Comparison of ENCODE assay signal across 23 cellular contexts in genomic region chr2:145769053-145769716, GRCh38.
DNase-seq lines count a peak whose midpoint lies in the region; ATAC-seq, FAIRE-seq and TF ChIP-seq lines count a peak whose summit lies in the region.
"Had no signal": no experiment of that assay in that cellular context is flagged by ENCODE, and none has a peak within 500 bp of the region (broad histone marks: within the 10 kb centered on the region; RNA-seq: fewer than 3 reads in every experiment).

No MANE protein-coding gene starts in this region.

- TF ChIP-seq POLR2A in GM12892 (IDR thresholded peaks at IDR 0.05; ENCODE audit: low read depth, low read length): no peak

- intact Hi-C loops in Right ventricle myocardium inferior (cut with DNase I): no loop called here
- intact Hi-C loops in cardiac septum (cut with DNase I): no loop called here

- no peak for DNase-seq in Right ventricle myocardium inferior (ENCODE audit: missing footprints)
- no peak for DNase-seq in cardiac septum (ENCODE audit: low spot score)
- DNase-seq in NCI-H2081 treated with DMSO at 0.1 percent for 48 hours (lab: John Stamatoyannopoulos, UW): peak; percentile 11
- peak; percentile 15 for DNase-seq in NCI-H82 treated with DMSO at 0.1 percent for 48 hours (lab: John Stamatoyannopoulos, UW; ENCODE audit: unreplicated experiment)
- DNase-seq in retina: peak; percentile 30
- no peak for DNase-seq in inferior parietal cortex (ENCODE audit: extremely low spot score)
- no peak for DNase-seq in GM12892 (ENCODE audit: insufficient read length)
- no peak for DNase-seq in activated effector memory CD4-positive, alpha-beta T cell treated with anti-CD3 and anti-CD28 coated beads, Interleukin-2, amount 50 U/mL, for 16 hours
- DNase-seq: activated CD4-positive, alpha-beta T cell treated with anti-CD3 and anti-CD28 coated beads for 4 hours; activated CD8-positive, alpha-beta memory T cell treated with anti-CD3 and anti-CD28 coated beads for 24 hours; activated effector memory CD4-positive, alpha-beta T cell treated with Interleukin-2 at 50 U/mL for 16 hours; activated naive CD8-positive, alpha-beta T cell treated with anti-CD3 and anti-CD28 coated beads for 36 hours; aorta; CD4-positive, alpha-beta memory T cell; DMS79 treated with DMSO at 0.1 percent for 48 hours; effector memory CD8-positive, alpha-beta T cell; foreskin keratinocyte; heart left ventricle; Karpas-422; NCI-H2029 treated with DMSO at 0.1 percent for 48 hours; pancreas had no signal

- no peak for FAIRE-seq in GM12892 (lab: Jason Lieb, UNC)
- FAIRE-seq: GM18507, pancreas had no signal

- peak; percentile 67 for ATAC-seq in Right ventricle myocardium inferior
- ATAC-seq: effector memory CD8-positive, alpha-beta T cell; foreskin keratinocyte; HCT116; pancreas had no signal

Comparison
In these comparisons a context has a peak if more than half of its experiments do, and no peak if none do; other contexts are left out.
1. DNase-seq: peak in NCI-H2081 treated with DMSO at 0.1 percent for 48 hours (single experiment), NCI-H82 treated with DMSO at 0.1 percent for 48 hours (single experiment) and retina (single experiment); none in Right ventricle myocardium inferior (single experiment), cardiac septum (single experiment), inferior parietal cortex (single experiment), GM12892 (single experiment) and activated effector memory CD4-positive, alpha-beta T cell treated with anti-CD3 and anti-CD28 coated beads, Interleukin-2, amount 50 U/mL, for 16 hours (single experiment).